ENCODE assay signal across 7 cellular contexts in genomic region chr4:164012396-164013027, GRCh38.
DNase-seq lines count a peak whose midpoint lies in the region; ATAC-seq and TF ChIP-seq lines count a peak whose summit lies in the region.

No MANE protein-coding gene starts in this region.

- H3K27ac ChIP-seq in HEK293 (ENCODE audit: extremely low read depth, low read depth, low read length) (no peak overlapping the region), dorsolateral prefrontal cortex (no peak overlapping the region)

- H3K9me3 ChIP-seq in HEK293 (ENCODE audit: control insufficient read depth, insufficient read depth, low read depth, low read length) = no peaks in the 10 kb centered on the region

- ATAC-seq in GM18858 (IDR thresholded peaks at IDR 0.05; ENCODE audit: unreplicated experiment) = peak; percentile 52

- no peaks in the 10 kb centered on the region for H3K27me3 ChIP-seq in dorsolateral prefrontal cortex

- no peaks in the 10 kb centered on the region for H3K4me1 ChIP-seq in HEK293 (ENCODE audit: control insufficient read depth, insufficient read depth, low read length)

- H3K36me3 ChIP-seq in HEK293 (ENCODE audit: control insufficient read depth in 2 of 2, insufficient read depth in 1 of 2, low read length in 2 of 2) = no peaks in the 10 kb centered on the region

- POLR2A ChIA-PET in HEK293 (lab: Yijun Ruan, JAX) = no interaction called here

- CTCF ChIA-PET in HEK293 (lab: Yijun Ruan, JAX) = interaction anchor here (0.6 to 1.6 kb wide), 4 partner anchors 28 to 461 kb away, joined by 3 to 6 read pairs (median 4); no protein-coding TSS in a partner anchor

- H3K4me3 ChIP-seq in HEK293 (ENCODE audit: low read depth, low read length) = no peak overlapping the region
- no peak overlapping the region for H3K4me3 ChIP-seq in dorsolateral prefrontal cortex

- TF ChIP-seq CTCF in HEK293 (tag by site-specific recombination; IDR thresholded peaks at IDR 0.05) (no peak), dorsolateral prefrontal cortex (IDR thresholded peaks at IDR 0.05 in 54 of 56, conservative IDR thresholded peaks at IDR 0.05 in 2 of 56; ENCODE audit: low read depth in 1 of 56, partially characterized antibody in 56 of 56) (peak in 45 of 56 donors; percentile 7 to 65 (median 38))

- DNase-seq in NCI-H526 (lab: John Stamatoyannopoulos, UW) (peak; percentile 38 to 72), dorsolateral prefrontal cortex (peak in 2 of 10 donors; percentile 43), COR-L47 (lab: John Stamatoyannopoulos, UW) (no peak), DMS153 (lab: John Stamatoyannopoulos, UW) (no peak)
- peak; percentile 6 to 20 for DNase-seq in stimulated activated CD4-positive, alpha-beta T cell treated with anti-CD3 and anti-CD28 coated beads, Interleukin-2, amount 100 ng/mL, for 24 hours

- intact Hi-C loops in dorsolateral prefrontal cortex (cut with DNase I) = loop anchor here in 1 of 2 donors (2.0 kb wide), 1 partner anchor 458 kb away; no protein-coding TSS in a partner anchor

TF ChIP-seq in HEK293, 187 proteins besides CTCF, POLR2A, EP300 and RAD21:
- TF ChIP-seq ZNF654 (tag by site-specific recombination; IDR thresholded peaks at IDR 0.05; ENCODE audit: low read depth) (peak; percentile 24), ZNF24 (tag by site-specific recombination; IDR thresholded peaks at IDR 0.05) (no peak)

Comparison
In these comparisons a context has a peak if more than half of its experiments do, and no peak if none do; other contexts are left out.
1. DNase-seq: peak in NCI-H526 (2 of 2) and stimulated activated CD4-positive, alpha-beta T cell treated with anti-CD3 and anti-CD28 coated beads, Interleukin-2, amount 100 ng/mL, for 24 hours (2 of 2); none in COR-L47 (single experiment) and DMS153 (single experiment).